15 cellular contexts compared by ENCODE assay signal in genomic region chr3:120153294-120153693, GRCh38. TPM values are rescaled to one million over a fixed set of nuclear protein-coding genes. Genes with fewer than 3 reads are reported as not detected.
DNase-seq lines count a peak whose midpoint lies in the region; ATAC-seq and TF ChIP-seq lines count a peak whose summit lies in the region.
"Had no signal": no experiment of that assay in that cellular context is flagged by ENCODE, and none has a peak within 500 bp of the region (broad histone marks: within the 10 kb centered on the region; RNA-seq: fewer than 3 reads in every experiment).

No MANE protein-coding gene starts in this region.

- H2BK120ac ChIP-seq in IMR-90 (ENCODE audit: low read depth, low read length), result peak overlapping the region; percentile 78

- no peak for TF ChIP-seq RAD21 in IMR-90 (IDR thresholded peaks at IDR 0.05; ENCODE audit: low read length)

- H2AFZ ChIP-seq in IMR-90 (replicated peaks; ENCODE audit: low read length, poor library complexity), result peak overlapping the region; percentile 76

- H3K79me1 ChIP-seq in IMR-90 (ENCODE audit: low read depth in 1 of 2, low read length in 2 of 2), result no peaks in the 10 kb centered on the region

- peak overlapping the region; percentile 61 for H3K14ac ChIP-seq in IMR-90 (replicated peaks; ENCODE audit: low read depth, low read length)

- peak overlapping the region; percentile 77 for H4K91ac ChIP-seq in IMR-90 (ENCODE audit: insufficient read depth, low read depth, low read length)

- peak overlapping the region; percentile 91 for H2BK15ac ChIP-seq in IMR-90 (ENCODE audit: low read depth, low read length)

- intact Hi-C loops in IMR-90 (cut with micrococcal nuclease) (no loop called here), esophagus squamous epithelium (cut with DNase I) (no loop called here)

- no CpG with 5 or more reads among the region's 2 CpGs for WGBS in IMR-90 (ENCODE audit: extremely low coverage in 2 of 2, insufficient read length in 1 of 2), 2 experiments
- 23 to 39% methylated on average over 2 of the region's 2 CpGs for WGBS in lung, 2 donors
- WGBS in esophagus squamous epithelium, 2 donors, result 6 to 31% methylated on average over 2 of the region's 2 CpGs

- H2BK5ac ChIP-seq in IMR-90 (ENCODE audit: low read depth, low read length, poor library complexity, severe bottlenecking), result peak overlapping the region; percentile 89

- H3K36me3 ChIP-seq in IMR-90 (ENCODE audit: control insufficient read depth, insufficient read depth, low read length) (no peaks in the 10 kb centered on the region), lung (ENCODE audit: control insufficient read depth in 2 of 2, insufficient read depth in 2 of 2, low read length in 2 of 2) (no peaks in the 10 kb centered on the region), esophagus squamous epithelium (no peaks in the 10 kb centered on the region)
- H3K36me3 ChIP-seq: stomach had no signal

- H3K4me1 ChIP-seq in IMR-90 (ENCODE audit: control insufficient read depth, insufficient read depth, low read length), result peaks cover 11% of the 10 kb centered on the region
- peaks cover 0 to 1% of the 10 kb centered on the region in 2 donors for H3K4me1 ChIP-seq in lung (ENCODE audit: control insufficient read depth in 2 of 2, insufficient read depth in 2 of 2, low read length in 2 of 2)
- peaks cover 0 to 15% (median 13%) of the 10 kb centered on the region in 3 donors for H3K4me1 ChIP-seq in esophagus squamous epithelium

- no peak overlapping the region for H2AK9ac ChIP-seq in IMR-90 (replicated peaks; ENCODE audit: low read depth, low read length, poor library complexity)

- no peaks in the 10 kb centered on the region for H4K20me1 ChIP-seq in IMR-90 (ENCODE audit: insufficient read depth, low read length)

- peak overlapping the region; percentile 98 for H4K5ac ChIP-seq in IMR-90 (ENCODE audit: low read depth, low read length)

- peak overlapping the region; percentile 70; the same call in 1 of the 2 replicates for H3K4ac ChIP-seq in IMR-90 (ENCODE audit: low read depth, low read length)

- no TSS peak for BruUV-seq in IMR-90 (replicated peaks; lab: Mats Ljungman, UMichigan)

- no peaks in the 10 kb centered on the region for H3K27me3 ChIP-seq in IMR-90 (ENCODE audit: control insufficient read depth, insufficient read depth, low read length)
- H3K27me3 ChIP-seq in lung (ENCODE audit: control insufficient read depth, insufficient read depth), result no peaks in the 10 kb centered on the region
- H3K27me3 ChIP-seq in esophagus squamous epithelium, result no peaks in the 10 kb centered on the region
- H3K27me3 ChIP-seq: stomach had no signal

- H2AK5ac ChIP-seq in IMR-90 (ENCODE audit: low read depth, low read length), result no peak overlapping the region

- ATAC-seq in IMR-90 (ENCODE audit: low read depth) (peak; percentile 81), lung (ENCODE audit: insufficient read depth, low FRiP score) (peak; percentile 60), GM21717 (IDR thresholded peaks at IDR 0.05; ENCODE audit: unreplicated experiment) (no peak)

- peaks cover 6% of the 10 kb centered on the region; the same call in 1 of the 2 replicates for H3K9me1 ChIP-seq in IMR-90 (ENCODE audit: insufficient read depth, low read length)

- POLR2A ChIA-PET in IMR-90 (lab: Charles Lee; ENCODE audit: unreplicated experiment), result no interaction called here

- H3K18ac ChIP-seq in IMR-90 (ENCODE audit: low read depth, low read length), result peak overlapping the region; percentile 85

- H3K23ac ChIP-seq in IMR-90 (ENCODE audit: low read depth, low read length), result peak overlapping the region; percentile 14; the same call in 1 of the 2 replicates

- DNase-seq in AG08395 (ENCODE audit: low spot score), result peak; percentile 85
- peak; percentile 86 for DNase-seq in IMR-90
- peak; percentile 82 to 86 for DNase-seq in cardiac fibroblast (ENCODE audit: low read depth in 2 of 2)
- no peak for DNase-seq in lung (ENCODE audit: low spot score)
- DNase-seq in esophagus squamous epithelium (lab: John Stamatoyannopoulos, UW), result no peak
- DNase-seq in DMS53 treated with DMSO at 0.1 percent for 48 hours (lab: John Stamatoyannopoulos, UW; ENCODE audit: unreplicated experiment), result no peak
- no peak for DNase-seq in GF-D8 (lab: John Stamatoyannopoulos, UW)
- DNase-seq: activated CD4-positive, alpha-beta T cell treated with anti-CD3 and anti-CD28 coated beads, Interleukin-2, amount 50 U/mL, for 48 hours; effector CD8-positive, alpha-beta T cell; MV-4-11; NCI-H748 treated with DMSO at 0.1 percent for 48 hours; nephron progenitor cell; stimulated activated CD4-positive, alpha-beta T cell treated with anti-CD3 and anti-CD28 coated beads, Interleukin-1b, Interleukin-23, amount 100 ng/mL, for 48 hours; stomach had no signal

- H3K9ac ChIP-seq in IMR-90 (ENCODE audit: low read depth, low read length), result no peak overlapping the region

- no peak overlapping the region for H3K56ac ChIP-seq in IMR-90 (ENCODE audit: extremely low read depth, insufficient read depth, low read length)

- TF ChIP-seq POLR2A in IMR-90 (IDR thresholded peaks at IDR 0.05; ENCODE audit: low read depth, low read length), result no peak
- no peak for TF ChIP-seq POLR2A in esophagus squamous epithelium (IDR thresholded peaks at IDR 0.05)

- TF ChIP-seq CTCF in IMR-90 (conservative IDR thresholded peaks at IDR 0.05; ENCODE audit: low read depth, low read length) (no peak), cardiac fibroblast (IDR thresholded peaks at IDR 0.05; ENCODE audit: low read depth, low read length) (no peak), lung (IDR thresholded peaks at IDR 0.05; ENCODE audit: control extremely low read depth, extremely low read depth) (no peak), esophagus squamous epithelium (IDR thresholded peaks at IDR 0.05) (no peak)

- peak overlapping the region; percentile 40 to 78; a peak in 3 of 4 replicates for H4K8ac ChIP-seq in IMR-90 (ENCODE audit: low read depth in 2 of 2, low read length in 2 of 2)

- H3K4me2 ChIP-seq in IMR-90 (ENCODE audit: low read depth, low read length), result peak overlapping the region; percentile 86

- CTCF ChIA-PET in IMR-90 (lab: Yijun Ruan, JAX), result no interaction called here

- in situ Hi-C loops in IMR-90 (cut with MboI; ENCODE audit: low sequenced_read_pairs), result no loop called here

- peaks cover 6% of the 10 kb centered on the region for H3K9me3 ChIP-seq in IMR-90 (ENCODE audit: control insufficient read depth, insufficient read depth, low read length)
- peaks cover 0 to 6% of the 10 kb centered on the region in 2 donors for H3K9me3 ChIP-seq in lung (ENCODE audit: control insufficient read depth in 2 of 2, insufficient read depth in 1 of 2, low read length in 1 of 2)
- H3K9me3 ChIP-seq in esophagus squamous epithelium, result peaks cover 0 to 19% (median 12%) of the 10 kb centered on the region in 3 donors

- H3K4me3 ChIP-seq in IMR-90 (ENCODE audit: insufficient read depth, low read depth, low read length) (no peak overlapping the region; the same call in 1 of the 2 replicates), cardiac fibroblast (replicated peaks in 1 of 2; ENCODE audit: low read depth in 2 of 2, low read length in 2 of 2) (no peak overlapping the region), lung (no peak overlapping the region), esophagus squamous epithelium (no peak overlapping the region)
- H3K4me3 ChIP-seq: stomach had no signal

- dilution Hi-C loops in IMR-90 (cut with HindIII; ENCODE audit: low sequenced_read_pairs, unreplicated experiment), result no loop called here

- H3K27ac ChIP-seq in IMR-90 (ENCODE audit: insufficient read depth, low read length) (peak overlapping the region; percentile 88), lung (ENCODE audit: low read depth in 1 of 2, low read length in 1 of 2) (peak overlapping the region in 1 of 2 donors; percentile 22), esophagus squamous epithelium (peak overlapping the region in 2 of 4 donors; percentile 1 to 42)
- H3K27ac ChIP-seq: stomach had no signal

- H2BK20ac ChIP-seq in IMR-90 (ENCODE audit: low read depth, low read length), result peak overlapping the region; percentile 95

TF ChIP-seq in IMR-90, 13 proteins besides CTCF, POLR2A, EP300 and RAD21:
- TF ChIP-seq SMC3 (IDR thresholded peaks at IDR 0.05; ENCODE audit: low read depth, low read length) (no peak), BHLHE40 (IDR thresholded peaks at IDR 0.05; ENCODE audit: low read depth, low read length) (no peak), MAZ (IDR thresholded peaks at IDR 0.05; ENCODE audit: borderline replicate concordance, low read depth, low read length) (no peak), RCOR1 (IDR thresholded peaks at IDR 0.05; ENCODE audit: insufficient replicate concordance, low read length) (no peak), NFE2L2 (IDR thresholded peaks at IDR 0.05; ENCODE audit: low read depth, low read length) (no peak), FOS (IDR thresholded peaks at IDR 0.05; ENCODE audit: low read depth, low read length) (peak; percentile 30; the same call in 1 of the 2 replicates)

RNA-seq across cellular contexts. Expression of gene GSK3B, which starts 59.0 kb away (rescaled TPM):
- total RNA-seq in IMR-90 (2012; rRNA removed) (33.2 and 39.7 TPM in 2 replicates), lung (10 to 100 TPM; 43.4 to 64.9 TPM), esophagus squamous epithelium (10 to 100 TPM; 24.1 to 38.9 (median 34.5) TPM)
- polyA plus RNA-seq in IMR-90 (2012; rRNA removed) (19.2 and 21.4 TPM in 2 replicates), lung (10 to 100 TPM; 11.0 to 17.8 TPM)
- polyA plus RNA-seq in IMR-90 (2012; cell fraction: cytosol; rRNA removed), result 5.4 and 7.8 TPM in 2 replicates
- 2.7 and 13.0 TPM in 2 replicates for polyA plus RNA-seq in IMR-90 (2012; cell fraction: nucleus; rRNA removed; ENCODE audit: low replicate concordance)

Comparison
In these comparisons a context has a peak if more than half of its experiments do, and no peak if none do; other contexts are left out.
1. DNase-seq: peak in AG08395 (single experiment), IMR-90 (single experiment) and cardiac fibroblast (2 of 2); none in lung (single experiment), esophagus squamous epithelium (single experiment), DMS53 treated with DMSO at 0.1 percent for 48 hours (single experiment) and GF-D8 (single experiment).